ENCODE assay signal across 7 cellular contexts in genomic region chr13:57630661-57631606, GRCh38. TPM values are rescaled to one million over a fixed set of nuclear protein-coding genes. Genes with fewer than 3 reads are reported as not detected.
DNase-seq lines count a peak whose midpoint lies in the region; ATAC-seq, FAIRE-seq and TF ChIP-seq lines count a peak whose summit lies in the region.

No MANE protein-coding gene starts in this region.

- no peaks in the 10 kb centered on the region for H4K20me1 ChIP-seq in PC-3 (ENCODE audit: low read length)

- no TSS peak for BruUV-seq in PC-3 (replicated peaks; lab: Mats Ljungman, UMichigan)

- H3F3A ChIP-seq in PC-3 (ENCODE audit: low read length, unreplicated experiment) = no peaks in the 10 kb centered on the region

- H2AFZ ChIP-seq in PC-3 (ENCODE audit: low read length) = no peak overlapping the region

- POLR2A ChIA-PET in PC-3 (lab: Charles Lee; ENCODE audit: unreplicated experiment) = no interaction called here

- no peak overlapping the region for H3K9ac ChIP-seq in PC-3 (ENCODE audit: low read length)

- H3K27me3 ChIP-seq in PC-3 (ENCODE audit: low read length) (peaks cover 58% of the 10 kb centered on the region), dorsolateral prefrontal cortex (peaks cover 0 to 18% (median 0%) of the 10 kb centered on the region in 45 donors), lung (ENCODE audit: control insufficient read depth, insufficient read depth) (peaks cover 5% of the 10 kb centered on the region), thymus (ENCODE audit: control insufficient read depth, insufficient read depth) (peaks cover 40% of the 10 kb centered on the region)

- H3K27ac ChIP-seq in PC-3 (ENCODE audit: low read length) = no peak overlapping the region
- peak overlapping the region; percentile 73 to 96 (median 92) for H3K27ac ChIP-seq in dorsolateral prefrontal cortex
- peak overlapping the region in 1 of 2 donors; percentile 37 for H3K27ac ChIP-seq in lung (ENCODE audit: low read depth in 1 of 2, low read length in 1 of 2)
- no peak overlapping the region for H3K27ac ChIP-seq in thymus (ENCODE audit: low read depth)

- H3K4me3 ChIP-seq in PC-3 (ENCODE audit: low read length) (peak overlapping the region; percentile 52), dorsolateral prefrontal cortex (peak overlapping the region; percentile 50 to 87 (median 72)), lung (peak overlapping the region; percentile 69), thymus (ENCODE audit: low read length) (peak overlapping the region; percentile 14)

- TF ChIP-seq CTCF in PC-3 (conservative IDR thresholded peaks at IDR 0.05; ENCODE audit: low read depth, low read length) (no peak), dorsolateral prefrontal cortex (IDR thresholded peaks at IDR 0.05 in 54 of 56, conservative IDR thresholded peaks at IDR 0.05 in 2 of 56; ENCODE audit: low read depth in 1 of 56, partially characterized antibody in 56 of 56) (peak in 3 of 56 donors; percentile 5 to 28 (median 14)), lung (IDR thresholded peaks at IDR 0.05; ENCODE audit: control extremely low read depth, extremely low read depth) (no peak)

- FAIRE-seq in GM19239 (lab: Jason Lieb, UNC) = no peak

- intact Hi-C loops in PC-3 (cut with micrococcal nuclease) = no loop called here
- intact Hi-C loops in dorsolateral prefrontal cortex (cut with DNase I) = loop anchor here in 1 of 2 donors (5.0 kb wide), 2 partner anchors 66 to 86 kb away; no protein-coding TSS in a partner anchor

- no peaks in the 10 kb centered on the region for H3K9me3 ChIP-seq in PC-3 (ENCODE audit: low read length)
- H3K9me3 ChIP-seq in lung (ENCODE audit: control insufficient read depth in 2 of 2, insufficient read depth in 1 of 2, low read length in 1 of 2) = peaks cover 0 to 20% of the 10 kb centered on the region in 2 donors
- peaks cover 11% of the 10 kb centered on the region for H3K9me3 ChIP-seq in thymus (ENCODE audit: control insufficient read depth)

- H3K4me1 ChIP-seq in PC-3 (ENCODE audit: insufficient read depth, low read length) = no peaks in the 10 kb centered on the region
- peaks cover 0 to 16% of the 10 kb centered on the region in 2 donors for H3K4me1 ChIP-seq in lung (ENCODE audit: control insufficient read depth in 2 of 2, insufficient read depth in 2 of 2, low read length in 2 of 2)
- no peaks in the 10 kb centered on the region for H3K4me1 ChIP-seq in thymus (ENCODE audit: control insufficient read depth, insufficient read depth, low read length)

- DNase-seq in G401 (ENCODE audit: low spot score) = peak; percentile 40
- peak; percentile 14 for DNase-seq in PC-3
- peak in 8 of 10 donors; percentile 46 to 69 (median 56) for DNase-seq in dorsolateral prefrontal cortex
- no peak for DNase-seq in lung (ENCODE audit: low spot score)
- no peak for DNase-seq in GM19239 (ENCODE audit: insufficient read length, low spot score)

- H3K9me2 ChIP-seq in PC-3 (replicated peaks; ENCODE audit: low read length) = no peaks in the 10 kb centered on the region

- peak overlapping the region; percentile 71 for H3K4me2 ChIP-seq in PC-3 (ENCODE audit: low read length)

- in situ Hi-C loops in G401 (cut with HindIII; ENCODE audit: low sequenced_read_pairs) = no loop called here

- 3 to 4% methylated on average over 32 of the region's 32 CpGs for WGBS in lung, 2 donors
- 6% methylated on average over 32 of the region's 32 CpGs for WGBS in thymus

- H3K36me3 ChIP-seq in PC-3 (ENCODE audit: low read depth, low read length) (no peaks in the 10 kb centered on the region), lung (ENCODE audit: control insufficient read depth in 2 of 2, insufficient read depth in 2 of 2, low read length in 2 of 2) (no peaks in the 10 kb centered on the region), thymus (ENCODE audit: control insufficient read depth, insufficient read depth) (no peaks in the 10 kb centered on the region)

- CTCF ChIA-PET in PC-3 (lab: Charles Lee) = no interaction called here

- peak; percentile 17 for ATAC-seq in PC-3
- no peak for ATAC-seq in lung (ENCODE audit: insufficient read depth, low FRiP score)
- ATAC-seq in HG03460 (IDR thresholded peaks at IDR 0.05; ENCODE audit: unreplicated experiment) = no peak

- no peaks in the 10 kb centered on the region for H3K79me2 ChIP-seq in PC-3 (ENCODE audit: low read length)

RNA-seq across cellular contexts. Expression of gene PCDH17, which starts 0.6 kb away (rescaled TPM):
- total RNA-seq in G401 (2014; rRNA removed; shearing (Covaris generic)) = not detected in 2 replicates
- total RNA-seq in PC-3 (2014; rRNA removed) (0.11 TPM in 1 of 2 replicates, not detected in the other), dorsolateral prefrontal cortex (10 to 100 TPM; 20.6 to 70.5 (median 42.4) TPM), lung (10 to 100 TPM; 48.4 to 64.7 TPM)
- polyA plus RNA-seq in lung (10 to 100 TPM in 1 of 2 donors, 1 to 10 TPM in 1; 3.4 to 12.0 TPM), thymus (0.39 TPM)

Comparison
In these comparisons a context has a peak if more than half of its experiments do, and no peak if none do; other contexts are left out.
1. DNase-seq: peak in G401 (single experiment), PC-3 (single experiment) and dorsolateral prefrontal cortex (8 of 10); none in lung (single experiment) and GM19239 (single experiment).
2. H3K27ac ChIP-seq: peak in dorsolateral prefrontal cortex (59 of 59); none in PC-3 (single experiment) and thymus (single experiment).
3. H3K4me3 ChIP-seq: peak in every context shown above with its lines; median percentile 72 in dorsolateral prefrontal cortex; 69 in lung; 52 in PC-3; 14 in thymus.
4. RNA of gene PCDH17, which starts 0.6 kb away (total RNA-seq): 48.4 to 64.7 TPM in lung and 20.6 to 70.5 TPM in dorsolateral prefrontal cortex; 0.11 TPM in PC-3 and not detected in G401; every median in the first group is over 10 times any median in the second.